Comparison of ENCODE assay signal across 2 cellular contexts in the genomic region with DNA sequence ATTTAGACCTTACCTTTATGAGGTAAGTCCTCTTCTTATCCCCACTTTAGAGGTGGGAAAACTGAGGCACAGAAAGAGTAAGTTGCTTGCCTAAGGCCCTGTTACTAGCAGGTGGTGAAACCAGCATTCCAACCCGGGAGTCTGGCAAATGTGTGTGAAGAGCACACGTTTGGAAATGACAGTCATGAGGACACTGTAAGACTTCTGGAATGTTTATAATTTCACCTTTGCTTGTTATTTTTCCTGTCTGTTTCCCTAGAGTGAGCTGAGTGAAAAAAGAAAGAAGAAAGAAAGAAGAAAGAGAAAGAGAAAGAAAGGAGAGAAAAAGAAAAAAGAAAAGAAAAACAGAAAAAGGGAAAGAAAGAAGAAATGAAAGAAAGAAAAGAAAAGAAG.
A peak's percentile ranks its signal among the peaks of the same experiment; 100 is the strongest.
TF ChIP-seq lines count a peak whose summit lies in the region.

No MANE protein-coding gene starts in this region.

TF ChIP-seq in A549, 52 proteins besides CTCF, POLR2A, EP300 and RAD21:
- TF ChIP-seq FOSL2 (IDR thresholded peaks at IDR 0.05) (no peak), FOSL2 (CRISPR knock-in tag; IDR thresholded peaks at IDR 0.05) (peak; percentile 13; the same call in 1 of the 2 replicates), TFCP2L1 (CRISPR knock-in tag; IDR thresholded peaks at IDR 0.05) (no peak), HDAC2 (IDR thresholded peaks at IDR 0.05) (peak; percentile 95), TP53 (CRISPR knock-in tag; IDR thresholded peaks at IDR 0.05) (no peak), MAX (IDR thresholded peaks at IDR 0.05) (0 out of 2 replicates have a peak, but pooled peaks have one; percentile 27), FOXS1 (CRISPR knock-in tag; IDR thresholded peaks at IDR 0.05) (0 out of 2 replicates have a peak, but pooled peaks have one; percentile 35), HMGXB4 (CRISPR knock-in tag; IDR thresholded peaks at IDR 0.05; ENCODE audit: borderline replicate concordance) (no peak), HOXA7 (CRISPR knock-in tag; IDR thresholded peaks at IDR 0.05) (no peak)

TF ChIP-seq in K562, 482 proteins besides CTCF, POLR2A, EP300 and RAD21 (continues in another document):
- TF ChIP-seq KDM1A (IDR thresholded peaks at IDR 0.05), result peak; percentile 63 to 73
- TF ChIP-seq MIER1 (IDR thresholded peaks at IDR 0.05; ENCODE audit: low read depth), result 0 out of 2 replicates have a peak, but pooled peaks have one; percentile 46
- no peak for TF ChIP-seq BRD4 (IDR thresholded peaks at IDR 0.05)
- TF ChIP-seq SREBF1 (IDR thresholded peaks at IDR 0.05; ENCODE audit: borderline replicate concordance, low read depth, low read length), result no peak
- no peak for TF ChIP-seq PHF20 (IDR thresholded peaks at IDR 0.05; ENCODE audit: partially characterized antibody)
- TF ChIP-seq, protein P1, sequence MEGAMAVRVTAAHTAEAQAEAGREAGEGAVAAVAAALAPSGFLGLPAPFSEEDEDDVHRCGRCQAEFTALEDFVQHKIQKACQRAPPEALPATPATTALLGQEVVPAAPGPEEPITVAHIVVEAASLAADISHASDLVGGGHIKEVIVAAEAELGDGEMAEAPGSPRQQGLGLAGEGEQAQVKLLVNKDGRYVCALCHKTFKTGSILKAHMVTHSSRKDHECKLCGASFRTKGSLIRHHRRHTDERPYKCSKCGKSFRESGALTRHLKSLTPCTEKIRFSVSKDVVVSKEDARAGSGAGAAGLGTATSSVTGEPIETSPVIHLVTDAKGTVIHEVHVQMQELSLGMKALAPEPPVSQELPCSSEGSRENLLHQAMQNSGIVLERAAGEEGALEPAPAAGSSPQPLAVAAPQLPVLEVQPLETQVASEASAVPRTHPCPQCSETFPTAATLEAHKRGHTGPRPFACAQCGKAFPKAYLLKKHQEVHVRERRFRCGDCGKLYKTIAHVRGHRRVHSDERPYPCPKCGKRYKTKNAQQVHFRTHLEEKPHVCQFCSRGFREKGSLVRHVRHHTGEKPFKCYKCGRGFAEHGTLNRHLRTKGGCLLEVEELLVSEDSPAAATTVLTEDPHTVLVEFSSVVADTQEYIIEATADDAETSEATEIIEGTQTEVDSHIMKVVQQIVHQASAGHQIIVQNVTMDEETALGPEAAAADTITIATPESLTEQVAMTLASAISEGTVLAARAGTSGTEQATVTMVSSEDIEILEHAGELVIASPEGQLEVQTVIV (CRISPR knock-in tag; IDR thresholded peaks at IDR 0.05; ENCODE audit: borderline replicate concordance), result no peak
- no peak for TF ChIP-seq ARID1B (IDR thresholded peaks at IDR 0.05)
- TF ChIP-seq NFIX (CRISPR knock-in tag; IDR thresholded peaks at IDR 0.05; ENCODE audit: low read depth), result no peak
- 0 out of 2 replicates have a peak, but pooled peaks have one; percentile 29 for TF ChIP-seq NKRF (IDR thresholded peaks at IDR 0.05; ENCODE audit: borderline replicate concordance)
- no peak for TF ChIP-seq ZNF592 (IDR thresholded peaks at IDR 0.05)
- TF ChIP-seq GATA2 (CRISPR knock-in tag; IDR thresholded peaks at IDR 0.05), result no peak
- TF ChIP-seq XRCC4 (IDR thresholded peaks at IDR 0.05; ENCODE audit: extremely low read depth, insufficient read depth, insufficient read length), result no peak
- TF ChIP-seq ARID3B (CRISPR knock-in tag; IDR thresholded peaks at IDR 0.05; ENCODE audit: borderline replicate concordance), result no peak
- TF ChIP-seq ARNT (IDR thresholded peaks at IDR 0.05), result 0 out of 4 replicates have a peak, but pooled peaks of 1 of the 2 experiments have one; percentile 35
- no peak for TF ChIP-seq PBX2 (CRISPR knock-in tag; IDR thresholded peaks at IDR 0.05; ENCODE audit: low read depth)
- no peak for TF ChIP-seq PBX2 (tag; conservative IDR thresholded peaks at IDR 0.05; ENCODE audit: low read depth)
- TF ChIP-seq CHD4 (IDR thresholded peaks at IDR 0.05; ENCODE audit: insufficient read depth, insufficient replicate concordance, low read depth, low read length, poor library complexity, severe bottlenecking), result peak; percentile 84
- peak; percentile 54; the same call in 1 of the 2 replicates for TF ChIP-seq SMARCA5 (IDR thresholded peaks at IDR 0.05)
- TF ChIP-seq, protein P2, sequence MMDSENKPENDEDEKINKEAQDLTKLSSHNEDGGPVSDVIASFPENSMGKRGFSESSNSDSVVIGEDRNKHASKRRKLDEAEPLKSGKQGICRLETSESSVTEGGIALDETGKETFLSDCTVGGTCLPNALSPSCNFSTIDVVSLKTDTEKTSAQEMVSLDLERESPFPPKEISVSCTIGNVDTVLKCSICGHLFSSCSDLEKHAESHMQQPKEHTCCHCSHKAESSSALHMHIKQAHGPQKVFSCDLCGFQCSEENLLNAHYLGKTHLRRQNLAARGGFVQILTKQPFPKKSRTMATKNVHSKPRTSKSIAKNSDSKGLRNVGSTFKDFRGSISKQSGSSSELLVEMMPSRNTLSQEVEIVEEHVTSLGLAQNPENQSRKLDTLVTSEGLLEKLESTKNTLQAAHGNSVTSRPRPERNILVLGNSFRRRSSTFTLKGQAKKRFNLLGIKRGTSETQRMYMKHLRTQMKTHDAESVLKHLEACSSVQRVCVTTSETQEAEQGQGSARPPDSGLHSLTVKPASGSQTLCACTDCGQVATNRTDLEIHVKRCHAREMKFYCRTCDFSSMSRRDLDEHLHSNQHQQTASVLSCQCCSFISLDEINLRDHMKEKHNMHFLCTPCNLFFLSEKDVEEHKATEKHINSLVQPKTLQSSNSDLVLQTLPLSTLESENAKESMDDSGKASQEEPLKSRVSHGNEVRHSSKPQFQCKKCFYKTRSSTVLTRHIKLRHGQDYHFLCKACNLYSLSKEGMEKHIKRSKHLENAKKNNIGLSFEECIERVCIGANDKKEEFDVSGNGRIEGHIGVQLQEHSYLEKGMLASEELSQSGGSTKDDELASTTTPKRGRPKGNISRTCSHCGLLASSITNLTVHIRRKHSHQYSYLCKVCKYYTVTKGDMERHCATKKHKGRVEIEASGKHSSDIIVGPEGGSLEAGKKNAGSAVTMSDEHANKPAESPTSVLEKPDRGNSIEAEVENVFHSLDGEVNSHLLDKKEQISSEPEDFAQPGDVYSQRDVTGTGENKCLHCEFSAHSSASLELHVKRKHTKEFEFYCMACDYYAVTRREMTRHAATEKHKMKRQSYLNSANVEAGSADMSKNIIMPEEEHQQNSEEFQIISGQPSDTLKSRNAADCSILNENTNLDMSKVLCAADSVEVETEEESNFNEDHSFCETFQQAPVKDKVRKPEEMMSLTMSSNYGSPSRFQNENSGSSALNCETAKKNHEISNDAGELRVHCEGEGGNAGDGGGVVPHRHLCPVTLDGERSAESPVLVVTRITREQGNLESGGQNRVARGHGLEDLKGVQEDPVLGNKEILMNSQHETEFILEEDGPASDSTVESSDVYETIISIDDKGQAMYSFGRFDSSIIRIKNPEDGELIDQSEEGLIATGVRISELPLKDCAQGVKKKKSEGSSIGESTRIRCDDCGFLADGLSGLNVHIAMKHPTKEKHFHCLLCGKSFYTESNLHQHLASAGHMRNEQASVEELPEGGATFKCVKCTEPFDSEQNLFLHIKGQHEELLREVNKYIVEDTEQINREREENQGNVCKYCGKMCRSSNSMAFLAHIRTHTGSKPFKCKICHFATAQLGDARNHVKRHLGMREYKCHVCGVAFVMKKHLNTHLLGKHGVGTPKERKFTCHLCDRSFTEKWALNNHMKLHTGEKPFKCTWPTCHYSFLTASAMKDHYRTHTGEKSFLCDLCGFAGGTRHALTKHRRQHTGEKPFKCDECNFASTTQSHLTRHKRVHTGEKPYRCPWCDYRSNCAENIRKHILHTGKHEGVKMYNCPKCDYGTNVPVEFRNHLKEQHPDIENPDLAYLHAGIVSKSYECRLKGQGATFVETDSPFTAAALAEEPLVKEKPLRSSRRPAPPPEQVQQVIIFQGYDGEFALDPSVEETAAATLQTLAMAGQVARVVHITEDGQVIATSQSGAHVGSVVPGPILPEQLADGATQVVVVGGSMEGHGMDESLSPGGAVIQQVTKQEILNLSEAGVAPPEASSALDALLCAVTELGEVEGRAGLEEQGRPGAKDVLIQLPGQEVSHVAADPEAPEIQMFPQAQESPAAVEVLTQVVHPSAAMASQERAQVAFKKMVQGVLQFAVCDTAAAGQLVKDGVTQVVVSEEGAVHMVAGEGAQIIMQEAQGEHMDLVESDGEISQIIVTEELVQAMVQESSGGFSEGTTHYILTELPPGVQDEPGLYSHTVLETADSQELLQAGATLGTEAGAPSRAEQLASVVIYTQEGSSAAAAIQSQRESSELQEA (IDR thresholded peaks at IDR 0.05; ENCODE audit: low read depth), result peak; percentile 44; the same call in 1 of the 2 replicates
- TF ChIP-seq CBX1 (IDR thresholded peaks at IDR 0.05; ENCODE audit: low read depth), result peak; percentile 49; the same call in 1 of the 2 replicates
- TF ChIP-seq, protein P3, sequence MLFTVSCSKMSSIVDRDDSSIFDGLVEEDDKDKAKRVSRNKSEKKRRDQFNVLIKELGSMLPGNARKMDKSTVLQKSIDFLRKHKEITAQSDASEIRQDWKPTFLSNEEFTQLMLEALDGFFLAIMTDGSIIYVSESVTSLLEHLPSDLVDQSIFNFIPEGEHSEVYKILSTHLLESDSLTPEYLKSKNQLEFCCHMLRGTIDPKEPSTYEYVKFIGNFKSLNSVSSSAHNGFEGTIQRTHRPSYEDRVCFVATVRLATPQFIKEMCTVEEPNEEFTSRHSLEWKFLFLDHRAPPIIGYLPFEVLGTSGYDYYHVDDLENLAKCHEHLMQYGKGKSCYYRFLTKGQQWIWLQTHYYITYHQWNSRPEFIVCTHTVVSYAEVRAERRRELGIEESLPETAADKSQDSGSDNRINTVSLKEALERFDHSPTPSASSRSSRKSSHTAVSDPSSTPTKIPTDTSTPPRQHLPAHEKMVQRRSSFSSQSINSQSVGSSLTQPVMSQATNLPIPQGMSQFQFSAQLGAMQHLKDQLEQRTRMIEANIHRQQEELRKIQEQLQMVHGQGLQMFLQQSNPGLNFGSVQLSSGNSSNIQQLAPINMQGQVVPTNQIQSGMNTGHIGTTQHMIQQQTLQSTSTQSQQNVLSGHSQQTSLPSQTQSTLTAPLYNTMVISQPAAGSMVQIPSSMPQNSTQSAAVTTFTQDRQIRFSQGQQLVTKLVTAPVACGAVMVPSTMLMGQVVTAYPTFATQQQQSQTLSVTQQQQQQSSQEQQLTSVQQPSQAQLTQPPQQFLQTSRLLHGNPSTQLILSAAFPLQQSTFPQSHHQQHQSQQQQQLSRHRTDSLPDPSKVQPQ (CRISPR knock-in tag; IDR thresholded peaks at IDR 0.05; ENCODE audit: borderline replicate concordance), result no peak
